8 cellular contexts compared by ENCODE assay signal in the genomic region with DNA sequence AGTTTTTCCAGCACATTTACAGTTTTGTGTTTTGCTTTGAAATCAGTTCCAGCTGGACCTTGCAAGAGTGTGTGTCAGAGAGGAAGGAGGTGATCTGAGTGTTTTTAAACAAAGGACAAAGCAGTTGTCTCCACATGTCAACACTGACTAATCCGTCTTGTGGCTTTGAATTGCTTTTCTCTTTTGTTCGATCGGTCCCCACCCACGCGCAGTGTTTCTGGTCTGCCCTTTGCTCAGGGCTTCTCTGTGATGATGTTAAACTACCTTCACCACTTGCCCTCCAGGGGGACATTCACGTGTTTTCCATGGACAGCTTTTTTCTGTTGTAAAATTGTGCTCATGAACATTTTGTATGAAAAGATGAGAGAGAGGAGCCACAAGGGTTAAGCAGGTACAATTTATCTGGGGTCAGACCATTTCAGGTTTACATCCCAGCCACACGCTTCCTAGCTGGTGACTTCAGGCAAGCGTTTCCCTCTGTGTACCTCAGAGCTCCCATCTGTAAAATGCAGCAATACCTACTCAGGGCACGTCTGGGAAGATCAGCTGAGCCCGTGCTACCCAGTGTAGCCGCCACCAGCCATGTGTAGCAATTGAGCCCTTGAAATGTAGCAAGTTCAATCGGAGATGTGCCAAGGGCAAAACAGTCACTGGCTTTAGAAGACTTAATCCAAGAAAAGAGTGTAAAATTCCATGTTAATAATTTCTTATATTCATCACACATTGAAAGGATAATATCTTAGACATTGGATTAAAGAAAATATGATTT. TPM values are rescaled to one million over a fixed set of nuclear protein-coding genes. Genes with fewer than 3 reads are reported as not detected.
A peak's percentile ranks its signal among the peaks of the same experiment; 100 is the strongest.
DNase-seq lines count a peak whose midpoint lies in the region; ATAC-seq and TF ChIP-seq lines count a peak whose summit lies in the region.

No MANE protein-coding gene starts in this region.

- H3K27ac ChIP-seq in ascending aorta = no peak overlapping the region

- H3K9me3 Mint-ChIP-seq in nephron = no peaks in the 10 kb centered on the region

- peaks cover 67% of the 10 kb centered on the region for H3K36me3 Mint-ChIP-seq in nephron (ENCODE audit: low read depth)

- no peaks in the 10 kb centered on the region for H3K27me3 Mint-ChIP-seq in nephron (ENCODE audit: low read depth)

- H3K36me3 ChIP-seq in ascending aorta = peaks cover 14 to 17% of the 10 kb centered on the region in 2 donors

- H3K4me3 Mint-ChIP-seq in nephron = no peak overlapping the region

- ATAC-seq in GM18520 (IDR thresholded peaks at IDR 0.05; ENCODE audit: unreplicated experiment) = no peak

- no peak overlapping the region for H3K4me3 ChIP-seq in AG09309 (ENCODE audit: control insufficient read depth, low read depth, low read length)
- H3K4me3 ChIP-seq in cardiac fibroblast (replicated peaks in 1 of 2; ENCODE audit: low read depth in 2 of 2, low read length in 2 of 2) = no peak overlapping the region
- no peak overlapping the region for H3K4me3 ChIP-seq in ascending aorta

- H3K27ac Mint-ChIP-seq in nephron = peak overlapping the region in 2 of 3 experiments; percentile 22 to 45

- no peaks in the 10 kb centered on the region for H3K9me3 ChIP-seq in ascending aorta

- TF ChIP-seq CTCF in AG09309 (IDR thresholded peaks at IDR 0.05; ENCODE audit: control insufficient read depth, insufficient read depth, low read depth, low read length, missing control alignments) (peak; percentile 33), cardiac fibroblast (IDR thresholded peaks at IDR 0.05; ENCODE audit: low read depth, low read length) (peak; percentile 24), nephron (IDR thresholded peaks at IDR 0.05; ENCODE audit: unreplicated experiment in 3 of 3) (no peak), ascending aorta (IDR thresholded peaks at IDR 0.05) (no peak)

- H3K4me1 ChIP-seq in ascending aorta = no peaks in the 10 kb centered on the region

- peak; percentile 42 for DNase-seq in AG09309 (ENCODE audit: low read depth)
- DNase-seq in HT-29 (ENCODE audit: low spot score) = peak; percentile 81
- peak; percentile 51 to 90 for DNase-seq in cardiac fibroblast (ENCODE audit: low read depth in 2 of 2)
- DNase-seq in SHP77 (lab: John Stamatoyannopoulos, UW) = no peak
- DNase-seq in NCI-H748 treated with DMSO at 0.1 percent for 48 hours (lab: John Stamatoyannopoulos, UW) = no peak
- no peak for DNase-seq in ascending aorta (ENCODE audit: low spot score in 2 of 2)

- no peaks in the 10 kb centered on the region for H3K27me3 ChIP-seq in ascending aorta

- H3K4me1 Mint-ChIP-seq in nephron = peaks cover 6% of the 10 kb centered on the region

- intact Hi-C loops in ascending aorta (cut with DNase I) = no loop called here

RNA-seq across cellular contexts. Expression of a gene that starts 13.5 kb away (rescaled TPM):
- 1.8 TPM in 1 of 2 replicates, not detected in the other for total RNA-seq in HT-29 (2014; rRNA removed; shearing (Covaris generic))
- total RNA-seq in ascending aorta = 110 TPM

RNA-seq across cellular contexts. Expression of a gene that starts 46.1 kb away (rescaled TPM):
- 174 and 182 TPM in 2 replicates for total RNA-seq in HT-29 (2014; rRNA removed; shearing (Covaris generic))
- total RNA-seq in ascending aorta = 0.64 TPM

RNA-seq across cellular contexts. Expression of a gene that starts 46.4 kb away (rescaled TPM):
- 7.5 and 8.2 TPM in 2 replicates for total RNA-seq in HT-29 (2014; rRNA removed; shearing (Covaris generic))
- total RNA-seq in ascending aorta = 16.0 TPM

Comparison
In these comparisons a context has a peak if more than half of its experiments do, and no peak if none do; other contexts are left out.
1. DNase-seq: peak in AG09309 (single experiment), HT-29 (single experiment) and cardiac fibroblast (2 of 2); none in SHP77 (0 of 2), NCI-H748 treated with DMSO at 0.1 percent for 48 hours (single experiment) and ascending aorta (0 of 2).
2. CTCF ChIP-seq: peak in AG09309 (single experiment) and cardiac fibroblast (single experiment); none in nephron (0 of 3) and ascending aorta (0 of 3).
3. RNA of a gene that starts 13.5 kb away (total RNA-seq): 110 TPM in ascending aorta (single experiment); 1.8 TPM in HT-29; every median in the first group is over 10 times any median in the second.
4. RNA of a gene that starts 46.1 kb away (total RNA-seq): 174 to 182 TPM in HT-29; 0.64 TPM in ascending aorta (single experiment); every median in the first group is over 100 times any median in the second.